ENCODE assay signal across 1 cellular context in the genomic region with DNA sequence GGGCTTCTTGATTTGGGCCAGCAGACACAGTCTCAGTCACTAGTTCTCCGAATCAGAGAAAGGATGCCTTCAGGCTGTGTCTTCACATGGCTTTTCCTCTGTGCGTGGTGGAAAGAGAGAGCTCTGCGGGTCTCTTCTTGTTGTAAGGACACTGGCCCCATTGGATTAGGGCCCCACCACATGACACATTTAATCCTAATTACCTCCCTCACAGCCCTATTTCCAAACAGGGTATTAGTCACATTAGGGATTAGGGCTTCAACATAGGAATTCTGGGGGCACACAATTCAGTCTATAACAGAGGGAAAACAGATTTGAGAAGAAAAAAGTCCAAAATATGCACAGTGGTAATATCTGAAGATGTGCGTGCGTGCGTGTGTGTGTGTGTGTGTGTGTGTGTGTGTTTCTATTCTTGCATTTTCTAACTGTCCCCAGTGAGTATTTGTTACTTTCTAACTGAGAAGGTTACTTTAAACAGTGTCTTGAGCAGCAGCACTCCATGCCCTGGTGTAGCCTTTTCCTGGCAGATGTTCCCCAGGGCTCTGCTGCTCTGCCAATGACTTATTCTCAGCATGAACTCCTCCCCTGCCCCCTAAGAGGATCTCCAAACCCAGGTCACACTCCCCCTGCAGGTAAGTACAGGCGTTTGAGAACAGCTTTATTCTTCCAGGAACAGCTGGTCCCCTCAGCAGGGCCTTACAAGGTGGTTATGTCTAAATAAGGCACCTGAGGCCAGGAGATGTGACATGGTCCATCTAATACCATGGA.
A peak's percentile ranks its signal among the peaks of the same experiment; 100 is the strongest.
TF ChIP-seq lines count a peak whose summit lies in the region.

No MANE protein-coding gene starts in this region.

TF ChIP-seq in H1, 55 proteins besides CTCF, POLR2A, EP300 and RAD21 (continued from another document):
- TF ChIP-seq RXRA (IDR thresholded peaks at IDR 0.05; ENCODE audit: insufficient read depth, low read depth, low read length) (no peak), YY1 (IDR thresholded peaks at IDR 0.05; ENCODE audit: low read depth, low read length) (no peak), TCF12 (IDR thresholded peaks at IDR 0.05; ENCODE audit: low read depth, low read length) (0 out of 2 replicates have a peak, but pooled peaks have one; percentile 45)
